ENCODE assay signal across 27 cellular contexts in genomic region chr6:89776583-89777233, GRCh38.
"Had no signal": no experiment of that assay in that cellular context is flagged by ENCODE, and none has a peak within 500 bp of the region (broad histone marks: within the 10 kb centered on the region; RNA-seq: fewer than 3 reads in every experiment).

No MANE protein-coding gene starts in this region.

- H3K27ac Mint-ChIP-seq: activated CD4-positive, alpha-beta T cell treated with anti-CD3 and anti-CD28 coated beads for 36 hours; activated naive CD8-positive, alpha-beta T cell treated with anti-CD3 and anti-CD28 coated beads for 36 hours; brain; dendritic cell treated with granulocyte-macrophage colony-stimulating factor and Interleukin-4, amounts not matched to agents 40 ng/mL and 50 ng/mL, for 4 days; naive B cell; nephron progenitor cell; progenitor cell of endocrine pancreas; stimulated activated effector memory CD8-positive, alpha-beta T cell treated with anti-CD3 and anti-CD28 coated beads, Interleukin-12 subunit alpha, Interleukin-12 subunit beta, amount 100 ng/mL, for 72 hours; stimulated activated naive CD8-positive, alpha-beta T cell treated with anti-CD3 and anti-CD28 coated beads, Interleukin-15, Interleukin-2, amounts not matched to agents 100 ng/mL and 50 ng/mL, for 24 hours; T-helper 2 cell treated with Interferon-gamma antibody and Interleukin-4, amounts not matched to agents 5 μg/mL and 100 μg/mL, for 36 hours had no signal

- H3K4me3 ChIP-seq: adrenal gland, ascending aorta, esophagus squamous epithelium, ovary, thoracic aorta, uterus had no signal

- ATAC-seq: activated CD4-positive, alpha-beta T cell treated with anti-CD3 and anti-CD28 coated beads for 36 hours; left ventricle myocardium superior; stimulated activated effector memory CD8-positive, alpha-beta T cell treated with anti-CD3 and anti-CD28 coated beads, Interleukin-12 subunit alpha, Interleukin-12 subunit beta, amount 100 ng/mL, for 72 hours had no signal

- H3K4me3 Mint-ChIP-seq: activated CD4-positive, alpha-beta T cell treated with anti-CD3 and anti-CD28 coated beads for 36 hours; activated naive CD8-positive, alpha-beta T cell treated with anti-CD3 and anti-CD28 coated beads for 36 hours; brain; dendritic cell treated with granulocyte-macrophage colony-stimulating factor and Interleukin-4, amounts not matched to agents 40 ng/mL and 50 ng/mL, for 4 days; naive B cell; nephron progenitor cell; stimulated activated effector memory CD8-positive, alpha-beta T cell treated with anti-CD3 and anti-CD28 coated beads, Interleukin-12 subunit alpha, Interleukin-12 subunit beta, amount 100 ng/mL, for 72 hours; stimulated activated naive CD8-positive, alpha-beta T cell treated with anti-CD3 and anti-CD28 coated beads, Interleukin-15, Interleukin-2, amounts not matched to agents 100 ng/mL and 50 ng/mL, for 24 hours; T-helper 2 cell treated with Interferon-gamma antibody and Interleukin-4, amounts not matched to agents 5 μg/mL and 100 μg/mL, for 36 hours had no signal

- H3K27me3 Mint-ChIP-seq: activated CD4-positive, alpha-beta T cell treated with anti-CD3 and anti-CD28 coated beads for 36 hours; activated naive CD8-positive, alpha-beta T cell treated with anti-CD3 and anti-CD28 coated beads for 36 hours; brain; dendritic cell treated with granulocyte-macrophage colony-stimulating factor and Interleukin-4, amounts not matched to agents 40 ng/mL and 50 ng/mL, for 4 days; naive B cell; progenitor cell of endocrine pancreas; stimulated activated naive CD8-positive, alpha-beta T cell treated with anti-CD3 and anti-CD28 coated beads, Interleukin-15, Interleukin-2, amounts not matched to agents 100 ng/mL and 50 ng/mL, for 24 hours had no signal

- DNase-seq: activated CD4-positive, alpha-beta T cell treated with anti-CD3 and anti-CD28 coated beads for 36 hours; activated CD4-positive, alpha-beta T cell treated with anti-CD3 and anti-CD28 coated beads, Interleukin-2, amount 50 U/mL, for 48 hours; activated CD4-positive, CD25-positive, alpha-beta regulatory T cell; activated CD8-positive, alpha-beta memory T cell treated with anti-CD3 and anti-CD28 coated beads for 24 hours; activated effector memory CD4-positive, alpha-beta T cell treated with Interleukin-2 at 50 U/mL for 16 hours; activated naive CD4-positive, alpha-beta T cell treated with Interleukin-2 at 50 U/mL for 16 hours; activated naive CD8-positive, alpha-beta T cell treated with anti-CD3 and anti-CD28 coated beads for 36 hours; adrenal gland; esophagus squamous epithelium; left ventricle myocardium superior; mammary epithelial cell; naive B cell; nephron progenitor cell; ovary; retina; stimulated activated CD4-positive, alpha-beta T cell treated with anti-CD3 and anti-CD28 coated beads, Interleukin-4, amount 100 ng/mL, for 1 hour; T-helper 1 cell; trophoblast cell; uterus had no signal

- H3K9me3 Mint-ChIP-seq: activated naive CD8-positive, alpha-beta T cell treated with anti-CD3 and anti-CD28 coated beads for 36 hours; brain; dendritic cell treated with granulocyte-macrophage colony-stimulating factor and Interleukin-4, amounts not matched to agents 40 ng/mL and 50 ng/mL, for 4 days; naive B cell; nephron progenitor cell; stimulated activated effector memory CD8-positive, alpha-beta T cell treated with anti-CD3 and anti-CD28 coated beads, Interleukin-12 subunit alpha, Interleukin-12 subunit beta, amount 100 ng/mL, for 72 hours; stimulated activated naive CD8-positive, alpha-beta T cell treated with anti-CD3 and anti-CD28 coated beads, Interleukin-15, Interleukin-2, amounts not matched to agents 100 ng/mL and 50 ng/mL, for 24 hours; T-helper 2 cell treated with Interferon-gamma antibody and Interleukin-4, amounts not matched to agents 5 μg/mL and 100 μg/mL, for 36 hours had no signal

- H3K4me1 Mint-ChIP-seq: activated CD4-positive, alpha-beta T cell treated with anti-CD3 and anti-CD28 coated beads for 36 hours; activated naive CD8-positive, alpha-beta T cell treated with anti-CD3 and anti-CD28 coated beads for 36 hours; brain; naive B cell; nephron progenitor cell; stimulated activated effector memory CD8-positive, alpha-beta T cell treated with anti-CD3 and anti-CD28 coated beads, Interleukin-12 subunit alpha, Interleukin-12 subunit beta, amount 100 ng/mL, for 72 hours had no signal
